Comparison of ENCODE assay signal across 34 cellular contexts in the genomic region with DNA sequence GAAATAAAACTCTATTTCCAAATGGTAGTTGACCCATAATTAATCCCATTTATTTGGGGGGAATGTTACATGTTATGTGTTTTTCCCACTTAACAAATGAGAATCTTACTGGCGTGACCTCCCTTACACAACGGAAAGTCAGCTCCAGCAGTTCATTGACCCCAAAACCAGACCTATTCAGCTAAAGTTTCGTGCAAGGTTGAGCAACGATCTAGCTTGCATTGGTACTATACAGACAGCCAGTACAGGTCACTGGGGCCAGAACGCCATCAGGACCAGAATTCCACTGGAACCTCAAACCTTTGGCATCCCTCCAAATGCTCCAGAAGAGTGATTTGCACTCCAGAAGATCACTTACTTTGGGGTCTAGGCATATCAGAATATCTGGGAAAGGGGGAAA. TPM values are rescaled to one million over a fixed set of nuclear protein-coding genes. Genes with fewer than 3 reads are reported as not detected.
"Had no signal": no experiment of that assay in that cellular context is flagged by ENCODE, and none has a peak within 500 bp of the region (broad histone marks: within the 10 kb centered on the region; RNA-seq: fewer than 3 reads in every experiment).

No MANE protein-coding gene starts in this region.

- H3K4me3 ChIP-seq: adrenal gland, ascending aorta, heart left ventricle, ovary, spleen, testis, transverse colon had no signal

- H3K4me1 ChIP-seq: adrenal gland, spleen, testis had no signal

- H3K27ac ChIP-seq: brain microvascular endothelial cell, heart left ventricle, neutrophil, ovary, spleen, testis, transverse colon had no signal

- FAIRE-seq: endothelial cell of umbilical vein, kidney, urothelium cell line had no signal

- H3K27me3 ChIP-seq: adrenal gland, ascending aorta, brain microvascular endothelial cell, heart left ventricle, neutrophil, ovary, spleen, testis, transverse colon had no signal

- DNase-seq: activated CD4-positive, alpha-beta memory T cell treated with anti-CD3 and anti-CD28 coated beads for 36 hours; activated CD4-positive, alpha-beta T cell treated with anti-CD3 and anti-CD28 coated beads, Interleukin-2, amount 10 ng/mL, durations not matched to agents 24 days and 14 days; activated CD4-positive, CD25-positive, alpha-beta regulatory T cell treated with anti-CD3 and anti-CD28 coated beads, Interleukin-2, amount 50 U/mL, for 72 hours; activated CD8-positive, alpha-beta memory T cell treated with anti-CD3 and anti-CD28 coated beads, Interleukin-2, amount 50 U/mL, for 4 hours; activated effector memory CD4-positive, alpha-beta T cell treated with anti-CD3 and anti-CD28 coated beads, Interleukin-2, amount 50 U/mL, for 16 hours; activated naive CD4-positive, alpha-beta T cell treated with anti-CD3 and anti-CD28 coated beads for 36 hours; activated naive CD8-positive, alpha-beta T cell treated with anti-CD3 and anti-CD28 coated beads for 36 hours; activated T-cell treated with anti-CD3 and anti-CD28 coated beads, Interleukin-2, amount 50 U/mL, for 1 hour; brain microvascular endothelial cell; foreskin fibroblast; heart left ventricle; hypothalamus; immature natural killer cell; kidney; mammary epithelial cell; naive B cell; nephron progenitor cell; ovary; retina; spleen; stimulated activated naive CD4-positive, alpha-beta T cell; T-helper 9 cell; testis; transverse colon had no signal

- H3K9me3 ChIP-seq: adrenal gland, ascending aorta, heart left ventricle, neutrophil, ovary, testis, transverse colon had no signal

RNA-seq across cellular contexts. Expression of a gene that starts 6.8 kb away (rescaled TPM):
- total RNA-seq: activated CD4-positive, alpha-beta memory T cell treated with anti-CD3 and anti-CD28 coated beads for 36 hours; activated CD4-positive, alpha-beta T cell treated with anti-CD3 and anti-CD28 coated beads, Interleukin-2, amount 10 ng/mL, durations not matched to agents 24 days and 14 days; activated CD8-positive, alpha-beta memory T cell treated with anti-CD3 and anti-CD28 coated beads for 36 hours; activated naive CD4-positive, alpha-beta T cell treated with anti-CD3 and anti-CD28 coated beads for 36 hours; activated naive CD8-positive, alpha-beta T cell treated with anti-CD3 and anti-CD28 coated beads for 36 hours; activated T-helper 1 cell treated with anti-CD3 and anti-CD28 coated beads, Interleukin-12 subunit alpha, Interleukin-12 subunit beta, Interleukin-2, Interleukin-4 antibody, amounts not matched to agents 30 ng/mL and 10 ng/mL and 1 ng/mL, durations not matched to agents 14 hours and 24 hours and 36 hours; ascending aorta; cerebellum; endothelial cell of umbilical vein; heart left ventricle; kidney; mammary epithelial cell; ovary; progenitor cell of endocrine pancreas; spleen; transverse colon had no signal
- polyA plus RNA-seq: adrenal gland, endothelial cell of umbilical vein, esophagus, immature natural killer cell, mammary epithelial cell, ovary, spleen had no signal
